Comparison of ENCODE assay signal across 1 cellular context in genomic region chr10:44974082-44974627, GRCh38.
TF ChIP-seq lines count a peak whose summit lies in the region.

No MANE protein-coding gene starts in this region.

TF ChIP-seq in WTC11, 78 proteins besides CTCF, POLR2A, EP300 and RAD21 (continued from another document):
- TF ChIP-seq ZNF512 (CRISPR knock-in tag; IDR thresholded peaks at IDR 0.05; ENCODE audit: borderline replicate concordance) (no peak), USF1 (CRISPR knock-in tag; IDR thresholded peaks at IDR 0.05) (no peak)
TF ChIP-seq in WTC11: peak in this region for 0.
